15 cellular contexts compared by ENCODE assay signal in the genomic region with DNA sequence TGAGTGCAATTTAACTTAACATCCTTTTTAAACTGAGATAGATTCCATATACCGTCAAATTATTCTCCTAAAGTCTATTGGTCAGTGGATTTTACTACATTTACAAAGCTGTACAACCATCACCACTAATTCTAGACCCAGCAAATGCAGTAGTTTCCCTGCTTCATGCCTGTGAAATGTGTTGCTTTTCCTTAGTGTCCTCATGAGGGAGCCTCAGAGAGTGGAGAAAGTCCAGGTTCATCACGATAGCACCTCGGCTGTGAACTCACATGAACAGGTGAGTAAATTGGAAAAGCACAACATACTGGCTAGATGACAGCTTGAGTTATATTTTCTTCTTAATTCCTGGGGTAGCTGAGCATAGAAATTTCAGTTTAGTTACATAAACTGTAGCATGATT.
"Had no signal": no experiment of that assay in that cellular context is flagged by ENCODE, and none has a peak within 500 bp of the region (broad histone marks: within the 10 kb centered on the region; RNA-seq: fewer than 3 reads in every experiment).

No MANE protein-coding gene starts in this region.

- H3K4me3 Mint-ChIP-seq: activated naive CD4-positive, alpha-beta T cell treated with anti-CD3 and anti-CD28 coated beads, Interleukin-2, amount 10 ng/mL, durations not matched to agents 7 days and 5 days; activated T-helper 17 cell treated with anti-CD3 and anti-CD28 coated beads, Interleukin-2, amount 50 U/mL, for 72 hours; natural killer cell; stimulated activated effector memory CD8-positive, alpha-beta T cell treated with anti-CD3 and anti-CD28 coated beads, Interleukin-12 subunit alpha, Interleukin-12 subunit beta, amount 100 ng/mL, for 72 hours had no signal

- H3K9me3 Mint-ChIP-seq: activated naive CD4-positive, alpha-beta T cell treated with anti-CD3 and anti-CD28 coated beads, Interleukin-2, amount 10 ng/mL, durations not matched to agents 7 days and 5 days; activated T-helper 17 cell treated with anti-CD3 and anti-CD28 coated beads, Interleukin-2, amount 50 U/mL, for 72 hours had no signal

- H3K4me1 ChIP-seq: esophagus muscularis mucosa, parathyroid adenoma, upper lobe of right lung had no signal

- H3K27ac ChIP-seq: esophagus muscularis mucosa, neutrophil, parathyroid adenoma, thoracic aorta, upper lobe of right lung had no signal

- DNase-seq: activated CD4-positive, alpha-beta T cell treated with anti-CD3 and anti-CD28 coated beads, Interleukin-2, amount 50 U/mL, for 4 hours; activated naive CD4-positive, alpha-beta T cell treated with anti-CD3 and anti-CD28 coated beads, Interleukin-2, amount 10 ng/mL, durations not matched to agents 7 days and 5 days; activated T-cell treated with anti-CD3 and anti-CD28 coated beads for 4 hours; kidney; left ventricle myocardium superior; mesenchymal stem cell; natural killer cell; retina; upper lobe of right lung had no signal

- H3K27me3 Mint-ChIP-seq: activated naive CD4-positive, alpha-beta T cell treated with anti-CD3 and anti-CD28 coated beads, Interleukin-2, amount 10 ng/mL, durations not matched to agents 7 days and 5 days had no signal

- H3K4me3 ChIP-seq: esophagus muscularis mucosa, thoracic aorta, upper lobe of right lung had no signal

- H3K36me3 ChIP-seq: esophagus muscularis mucosa, neutrophil, thoracic aorta, upper lobe of right lung had no signal

- H3K27ac Mint-ChIP-seq: activated naive CD4-positive, alpha-beta T cell treated with anti-CD3 and anti-CD28 coated beads, Interleukin-2, amount 10 ng/mL, durations not matched to agents 7 days and 5 days; activated T-helper 17 cell treated with anti-CD3 and anti-CD28 coated beads, Interleukin-2, amount 50 U/mL, for 72 hours; natural killer cell; stimulated activated effector memory CD8-positive, alpha-beta T cell treated with anti-CD3 and anti-CD28 coated beads, Interleukin-12 subunit alpha, Interleukin-12 subunit beta, amount 100 ng/mL, for 72 hours had no signal

- H3K4me1 Mint-ChIP-seq: activated naive CD4-positive, alpha-beta T cell treated with anti-CD3 and anti-CD28 coated beads, Interleukin-2, amount 10 ng/mL, durations not matched to agents 7 days and 5 days; activated T-helper 17 cell treated with anti-CD3 and anti-CD28 coated beads, Interleukin-2, amount 50 U/mL, for 72 hours; natural killer cell; stimulated activated effector memory CD8-positive, alpha-beta T cell treated with anti-CD3 and anti-CD28 coated beads, Interleukin-12 subunit alpha, Interleukin-12 subunit beta, amount 100 ng/mL, for 72 hours had no signal

- H3K36me3 Mint-ChIP-seq: activated naive CD4-positive, alpha-beta T cell treated with anti-CD3 and anti-CD28 coated beads, Interleukin-2, amount 10 ng/mL, durations not matched to agents 7 days and 5 days; natural killer cell; stimulated activated effector memory CD8-positive, alpha-beta T cell treated with anti-CD3 and anti-CD28 coated beads, Interleukin-12 subunit alpha, Interleukin-12 subunit beta, amount 100 ng/mL, for 72 hours had no signal

- H3K27me3 ChIP-seq: esophagus muscularis mucosa, neutrophil, upper lobe of right lung had no signal

- H3K9me3 ChIP-seq: esophagus muscularis mucosa, neutrophil, thoracic aorta, upper lobe of right lung had no signal
